ENCODE assay signal across 11 cellular contexts in the genomic region with DNA sequence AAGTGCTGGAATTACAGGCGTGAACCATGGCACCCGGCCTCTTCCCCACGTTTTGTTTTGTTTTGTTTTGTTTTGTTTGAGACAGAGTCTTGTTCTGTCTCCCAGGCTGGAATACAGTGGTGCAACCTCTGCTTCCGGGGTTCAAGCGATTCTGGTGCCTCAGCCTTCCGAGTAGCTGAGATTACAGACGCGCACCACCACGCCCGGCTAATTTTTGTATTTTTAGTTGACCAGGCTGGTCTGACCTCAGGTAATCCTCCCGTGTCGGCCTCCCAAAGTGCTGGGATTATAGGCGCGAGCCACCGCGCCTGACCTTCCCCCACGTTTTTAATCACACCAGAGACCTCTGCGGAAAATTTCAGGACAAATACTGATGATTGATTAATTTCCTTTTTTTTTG. TPM values are rescaled to one million over a fixed set of nuclear protein-coding genes. Genes with fewer than 3 reads are reported as not detected.
DNase-seq lines count a peak whose midpoint lies in the region; ATAC-seq and TF ChIP-seq lines count a peak whose summit lies in the region.
"Had no signal": no experiment of that assay in that cellular context is flagged by ENCODE, and none has a peak within 500 bp of the region (broad histone marks: within the 10 kb centered on the region; RNA-seq: fewer than 3 reads in every experiment).

No MANE protein-coding gene starts in this region.

- H3K27me3 Mint-ChIP-seq in activated CD4-positive, alpha-beta T cell treated with anti-CD3 and anti-CD28 coated beads for 36 hours: no peaks in the 10 kb centered on the region
- H3K27me3 Mint-ChIP-seq in IgD-negative memory B cell (peaks cover 2% of the 10 kb centered on the region), nephron progenitor cell (ENCODE audit: low read depth, poor library complexity) (no peaks in the 10 kb centered on the region)
- H3K27me3 Mint-ChIP-seq in activated naive CD8-positive, alpha-beta T cell treated with anti-CD3 and anti-CD28 coated beads for 36 hours: peaks cover 9% of the 10 kb centered on the region

- POLR2A ChIA-PET in activated CD4-positive, alpha-beta T cell treated with anti-CD3 and anti-CD28 coated beads for 36 hours (lab: Charles Lee): interaction anchor here (0.7 kb wide), 1 partner anchor 20 kb away, joined by 4 read pairs; no protein-coding TSS in a partner anchor

- peaks cover 52% of the 10 kb centered on the region for H3K4me1 Mint-ChIP-seq in activated CD4-positive, alpha-beta T cell treated with anti-CD3 and anti-CD28 coated beads for 36 hours
- peaks cover 34 to 41% (median 41%) of the 10 kb centered on the region in 3 donors for H3K4me1 Mint-ChIP-seq in IgD-negative memory B cell
- peaks cover 54% of the 10 kb centered on the region for H3K4me1 Mint-ChIP-seq in activated naive CD8-positive, alpha-beta T cell treated with anti-CD3 and anti-CD28 coated beads for 36 hours
- peaks cover 49% of the 10 kb centered on the region for H3K4me1 Mint-ChIP-seq in nephron progenitor cell

- H3K9me3 Mint-ChIP-seq in activated CD4-positive, alpha-beta T cell treated with anti-CD3 and anti-CD28 coated beads for 36 hours (ENCODE audit: low read depth): no peaks in the 10 kb centered on the region
- H3K9me3 Mint-ChIP-seq in IgD-negative memory B cell: no peaks in the 10 kb centered on the region
- H3K9me3 Mint-ChIP-seq in activated naive CD8-positive, alpha-beta T cell treated with anti-CD3 and anti-CD28 coated beads for 36 hours: peaks cover 1% of the 10 kb centered on the region
- H3K9me3 Mint-ChIP-seq in nephron progenitor cell: no peaks in the 10 kb centered on the region

- peak overlapping the region; percentile 94 for H3K4me3 Mint-ChIP-seq in activated CD4-positive, alpha-beta T cell treated with anti-CD3 and anti-CD28 coated beads for 36 hours
- H3K4me3 Mint-ChIP-seq in IgD-negative memory B cell (peak overlapping the region in 2 of 4 donors; percentile 41 to 79), nephron progenitor cell (peak overlapping the region; percentile 59)
- peak overlapping the region; percentile 100 for H3K4me3 Mint-ChIP-seq in activated naive CD8-positive, alpha-beta T cell treated with anti-CD3 and anti-CD28 coated beads for 36 hours

- ATAC-seq in activated CD4-positive, alpha-beta T cell treated with anti-CD3 and anti-CD28 coated beads for 36 hours: no peak
- ATAC-seq in HG03460 (IDR thresholded peaks at IDR 0.05; ENCODE audit: unreplicated experiment): no peak
- ATAC-seq: left lung had no signal

- DNase-seq in activated CD4-positive, alpha-beta T cell treated with anti-CD3 and anti-CD28 coated beads for 36 hours: no peak
- no peak for DNase-seq in activated CD4-positive, alpha-beta T cell treated with anti-CD3 and anti-CD28 coated beads, Interleukin-2, amount 50 U/mL, for 1 hour
- DNase-seq in activated naive CD8-positive, alpha-beta T cell treated with anti-CD3 and anti-CD28 coated beads for 36 hours: no peak
- DNase-seq in nephron progenitor cell: no peak
- no peak for DNase-seq in NCI-H526 treated with DMSO at 0.1 percent for 48 hours (lab: John Stamatoyannopoulos, UW)
- DNase-seq in amniotic stem cell (lab: John Stamatoyannopoulos, UW): no peak
- DNase-seq: left lung, NCI-H345, uterus had no signal

- CTCF ChIA-PET in activated CD4-positive, alpha-beta T cell treated with anti-CD3 and anti-CD28 coated beads for 36 hours (lab: Charles Lee): no interaction called here

- intact Hi-C loops in activated CD4-positive, alpha-beta T cell treated with anti-CD3 and anti-CD28 coated beads for 36 hours (cut with DNase I, micrococcal nuclease): loop anchor here (5.0 to 10.0 kb wide), 4 partner anchors 580 to 922 kb away; a partner anchor contains a TSS

- H3K27ac Mint-ChIP-seq in activated CD4-positive, alpha-beta T cell treated with anti-CD3 and anti-CD28 coated beads for 36 hours: peak overlapping the region; percentile 79
- peak overlapping the region in 2 of 3 donors; percentile 52 to 62 for H3K27ac Mint-ChIP-seq in IgD-negative memory B cell
- H3K27ac Mint-ChIP-seq in activated naive CD8-positive, alpha-beta T cell treated with anti-CD3 and anti-CD28 coated beads for 36 hours: peak overlapping the region; percentile 39
- H3K27ac Mint-ChIP-seq in nephron progenitor cell: no peak overlapping the region

- peaks cover 69% of the 10 kb centered on the region for H3K36me3 Mint-ChIP-seq in activated CD4-positive, alpha-beta T cell treated with anti-CD3 and anti-CD28 coated beads for 36 hours (ENCODE audit: low read depth)
- peaks cover 2% of the 10 kb centered on the region for H3K36me3 Mint-ChIP-seq in IgD-negative memory B cell
- peaks cover 74% of the 10 kb centered on the region for H3K36me3 Mint-ChIP-seq in activated naive CD8-positive, alpha-beta T cell treated with anti-CD3 and anti-CD28 coated beads for 36 hours
- H3K36me3 Mint-ChIP-seq in nephron progenitor cell (ENCODE audit: low read depth): peaks cover 64% of the 10 kb centered on the region

- no peak for TF ChIP-seq CTCF in nephron progenitor cell (IDR thresholded peaks at IDR 0.05)

RNA-seq across cellular contexts. Expression of a gene that starts 2.2 kb away (rescaled TPM):
- total RNA-seq in activated CD4-positive, alpha-beta T cell treated with anti-CD3 and anti-CD28 coated beads for 36 hours: 10 to 100 TPM; 60.1 to 81.8 TPM
- 37.3 TPM for polyA plus RNA-seq in IgD-negative memory B cell
- 10 to 100 TPM; 71.4 to 73.1 TPM for total RNA-seq in activated naive CD8-positive, alpha-beta T cell treated with anti-CD3 and anti-CD28 coated beads for 36 hours

RNA-seq across cellular contexts. Expression of a gene that starts 2.3 kb away (rescaled TPM):
- 100 to 1,000 TPM; 308 to 345 TPM for total RNA-seq in activated CD4-positive, alpha-beta T cell treated with anti-CD3 and anti-CD28 coated beads for 36 hours
- 256 TPM for polyA plus RNA-seq in IgD-negative memory B cell
- 100 to 1,000 TPM; 430 to 465 TPM for total RNA-seq in activated naive CD8-positive, alpha-beta T cell treated with anti-CD3 and anti-CD28 coated beads for 36 hours

RNA-seq across cellular contexts. Expression of a gene that starts 58.8 kb away (rescaled TPM):
- total RNA-seq in activated CD4-positive, alpha-beta T cell treated with anti-CD3 and anti-CD28 coated beads for 36 hours: 100 to 1,000 TPM; 505 to 510 TPM
- polyA plus RNA-seq in IgD-negative memory B cell: 233 TPM
- total RNA-seq in activated naive CD8-positive, alpha-beta T cell treated with anti-CD3 and anti-CD28 coated beads for 36 hours: 100 to 1,000 TPM; 495 to 535 TPM
